8 cellular contexts compared by ENCODE assay signal in the genomic region with DNA sequence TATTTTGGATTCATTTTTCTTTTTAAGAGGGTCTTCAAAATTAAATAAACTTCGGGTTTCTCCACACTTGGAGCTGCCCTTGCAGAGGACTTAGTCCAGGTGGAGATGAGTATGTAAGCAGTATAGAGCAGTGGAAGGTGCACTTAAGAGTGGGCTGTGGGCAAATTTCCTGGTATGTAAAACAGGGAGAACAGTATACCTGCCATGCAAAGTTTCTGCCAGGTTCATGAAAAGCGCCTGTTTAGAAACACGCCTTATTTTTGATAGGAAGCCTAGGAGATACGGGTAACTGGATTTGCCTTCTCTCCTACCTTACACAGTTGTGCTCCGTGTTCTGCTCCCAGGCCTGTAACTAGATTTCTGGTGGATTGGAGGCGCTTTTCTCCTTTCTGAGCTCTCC. TPM values are rescaled to one million over a fixed set of nuclear protein-coding genes. Genes with fewer than 3 reads are reported as not detected.
A peak's percentile ranks its signal among the peaks of the same experiment; 100 is the strongest.
DNase-seq lines count a peak whose midpoint lies in the region; ATAC-seq and TF ChIP-seq lines count a peak whose summit lies in the region.

No MANE protein-coding gene starts in this region.

- no peaks in the 10 kb centered on the region for H3K27me3 ChIP-seq in CD4-positive, alpha-beta memory T cell (ENCODE audit: insufficient read depth, low read length)
- no peaks in the 10 kb centered on the region for H3K27me3 ChIP-seq in ectodermal cell (ENCODE audit: control insufficient read depth, insufficient read depth, low read length, poor library complexity, severe bottlenecking)

- peaks cover 25 to 43% of the 10 kb centered on the region in 2 donors for H3K36me3 Mint-ChIP-seq in CD4-positive, alpha-beta memory T cell
- H3K36me3 Mint-ChIP-seq in neural crest cell (ENCODE audit: low read depth): peaks cover 11% of the 10 kb centered on the region

- peaks cover 0 to 3% (median 0%) of the 10 kb centered on the region in 8 donors for H3K9me3 Mint-ChIP-seq in CD4-positive, alpha-beta memory T cell
- H3K9me3 Mint-ChIP-seq in neural crest cell: no peaks in the 10 kb centered on the region

- peak overlapping the region; percentile 79 for H3K27ac ChIP-seq in CD4-positive, alpha-beta memory T cell (ENCODE audit: low read depth, low read length)
- no peak overlapping the region for H3K27ac ChIP-seq in ectodermal cell (ENCODE audit: insufficient read depth, low read depth, low read length, poor library complexity, severe bottlenecking)

- H3K36me3 ChIP-seq in CD4-positive, alpha-beta memory T cell (ENCODE audit: insufficient read depth, low read length): peaks cover 24% of the 10 kb centered on the region
- peaks cover 23% of the 10 kb centered on the region for H3K36me3 ChIP-seq in ectodermal cell (ENCODE audit: control insufficient read depth, insufficient read depth, low read length)

- ATAC-seq in GM19035 (IDR thresholded peaks at IDR 0.05; ENCODE audit: unreplicated experiment): no peak

- intact Hi-C loops in CD4-positive, alpha-beta memory T cell (cut with micrococcal nuclease): loop anchor here (5.0 kb wide), 1 partner anchor 296 kb away; the partner anchor contains the start of gene IPO13

- no peak for DNase-seq in CD4-positive, alpha-beta memory T cell
- DNase-seq in NCI-H526 (lab: John Stamatoyannopoulos, UW) (peak; percentile 99), neural crest cell (ENCODE audit: low read depth, low spot score) (no peak), NCI-H1105 treated with DMSO at 0.1 percent for 48 hours (lab: John Stamatoyannopoulos, UW) (no peak), NCI-H226 (no peak), SIG-M5 (lab: John Stamatoyannopoulos, UW) (no peak)

- peaks cover 35% of the 10 kb centered on the region for H3K4me1 ChIP-seq in CD4-positive, alpha-beta memory T cell (ENCODE audit: insufficient read depth, low read length)
- peaks cover 3% of the 10 kb centered on the region for H3K4me1 ChIP-seq in ectodermal cell (ENCODE audit: control insufficient read depth, insufficient read depth, low read length)

- TF ChIP-seq CTCF in neural crest cell (conservative IDR thresholded peaks at IDR 0.05): no peak

- peak overlapping the region; percentile 88 to 91 for H3K4me3 ChIP-seq in CD4-positive, alpha-beta memory T cell (ENCODE audit: low read length in 2 of 2)
- peak overlapping the region; percentile 79 for H3K4me3 ChIP-seq in ectodermal cell (ENCODE audit: insufficient read depth, low read depth, low read length)

- POLR2A ChIA-PET in CD4-positive, alpha-beta memory T cell (lab: Charles Lee; ENCODE audit: partially characterized antibody): interaction anchor here (0.8 to 3.1 kb wide), 9 partner anchors 8 to 969 kb away, joined by 3 to 41 read pairs (median 7); partner anchors contain the start of genes C1orf50, CFAP57, EBNA1BP2 and ELOVL1

- peak overlapping the region; percentile 22 to 100 (median 82) for H3K27ac Mint-ChIP-seq in CD4-positive, alpha-beta memory T cell
- H3K27ac Mint-ChIP-seq in neural crest cell (ENCODE audit: unreplicated experiment): no peak overlapping the region

- H3K9me3 ChIP-seq in CD4-positive, alpha-beta memory T cell (ENCODE audit: control insufficient read depth in 1 of 2, low read length in 2 of 2): no peaks in the 10 kb centered on the region
- no peaks in the 10 kb centered on the region for H3K9me3 ChIP-seq in ectodermal cell (ENCODE audit: control insufficient read depth, low read length)

- 39 to 42% methylated on average over 6 of the region's 6 CpGs for WGBS in ectodermal cell, 2 experiments

- CTCF ChIA-PET in CD4-positive, alpha-beta memory T cell (lab: Charles Lee; ENCODE audit: partially characterized antibody): interaction anchor here (0.9 kb wide), 1 partner anchor 424 kb away, joined by 3 read pairs; no protein-coding TSS in a partner anchor

- H3K4me1 Mint-ChIP-seq in CD4-positive, alpha-beta memory T cell: peaks cover 24 to 50% (median 35%) of the 10 kb centered on the region in 4 donors
- H3K4me1 Mint-ChIP-seq in neural crest cell: peaks cover 31% of the 10 kb centered on the region

- peak overlapping the region; percentile 95 to 100 (median 98) for H3K4me3 Mint-ChIP-seq in CD4-positive, alpha-beta memory T cell
- H3K4me3 Mint-ChIP-seq in neural crest cell: peak overlapping the region; percentile 99

- peaks cover 0 to 2% of the 10 kb centered on the region in 2 donors for H3K27me3 Mint-ChIP-seq in CD4-positive, alpha-beta memory T cell
- H3K27me3 Mint-ChIP-seq in neural crest cell (ENCODE audit: low read depth): peaks cover 2% of the 10 kb centered on the region

RNA-seq across cellular contexts. Expression of gene KDM4A, which starts 1.2 kb away (rescaled TPM):
- total RNA-seq in CD4-positive, alpha-beta memory T cell: 10 to 100 TPM; 42.5 to 45.0 TPM
- 10 to 100 TPM in 1 of 2 donors, 1 to 10 TPM in 1; 3.7 to 10.6 TPM for polyA plus RNA-seq in CD4-positive, alpha-beta memory T cell
- polyA plus RNA-seq in ectodermal cell (2013, experiment 1 of 4): 64.7 TPM
- 65.0 TPM for polyA plus RNA-seq in ectodermal cell (2013, experiment 2 of 4)
- polyA plus RNA-seq in ectodermal cell (2013, experiment 3 of 4): 46.7 TPM
- 58.0 TPM for polyA plus RNA-seq in ectodermal cell (2013, experiment 4 of 4)
- total RNA-seq in neural crest cell: 69.4 and 70.4 TPM in 2 replicates

RNA-seq across cellular contexts. Expression of gene ST3GAL3, which starts 56.1 kb away (rescaled TPM):
- 10 to 100 TPM; 22.6 to 29.6 TPM for total RNA-seq in CD4-positive, alpha-beta memory T cell
- 1 to 10 TPM; 6.1 to 9.9 TPM for polyA plus RNA-seq in CD4-positive, alpha-beta memory T cell
- polyA plus RNA-seq in ectodermal cell (2013, experiment 1 of 4): 24.3 TPM
- 23.2 TPM for polyA plus RNA-seq in ectodermal cell (2013, experiment 2 of 4)
- polyA plus RNA-seq in ectodermal cell (2013, experiment 3 of 4): 18.5 TPM
- 24.0 TPM for polyA plus RNA-seq in ectodermal cell (2013, experiment 4 of 4)
- total RNA-seq in neural crest cell: 34.8 and 37.4 TPM in 2 replicates

Comparison
In these comparisons a context has a peak if more than half of its experiments do, and no peak if none do; other contexts are left out.
1. DNase-seq: peak in NCI-H526 (2 of 2); none in CD4-positive, alpha-beta memory T cell (0 of 5), neural crest cell (single experiment), NCI-H1105 treated with DMSO at 0.1 percent for 48 hours (single experiment), NCI-H226 (single experiment) and SIG-M5 (single experiment).